In genomic region chr3:71725279-71725991, GRCh38 we compare ENCODE assay signal across 8 cellular contexts. TPM values are rescaled to one million over a fixed set of nuclear protein-coding genes. Genes with fewer than 3 reads are reported as not detected.
DNase-seq lines count a peak whose midpoint lies in the region; ATAC-seq and TF ChIP-seq lines count a peak whose summit lies in the region.

Gene EIF4E3 (minus strand): TSS chr3:71725402. CDS start chr3:71725367, 35 bp downstream.

- H3K9me3 ChIP-seq in liver (ENCODE audit: control insufficient read depth in 4 of 4, low read length in 3 of 4): no peaks in the 10 kb centered on the region

- peak; percentile 32 for ATAC-seq in HG03175 (IDR thresholded peaks at IDR 0.05; ENCODE audit: unreplicated experiment)

- H3K27me3 ChIP-seq in liver (ENCODE audit: control insufficient read depth in 4 of 4, insufficient read depth in 4 of 4, low read length in 3 of 4): no peaks in the 10 kb centered on the region

- TF ChIP-seq RAD21 in liver (IDR thresholded peaks at IDR 0.05): no peak

- peak within 1 kb of the TSS; percentile 64 for H3K4me3 ChIP-seq in WI38 (ENCODE audit: low read depth, low read length)
- peak within 1 kb of the TSS; percentile 99 for H3K4me3 ChIP-seq in coronary artery
- peak within 1 kb of the TSS; percentile 77 to 87 (median 87) for H3K4me3 ChIP-seq in liver (ENCODE audit: low read depth in 1 of 3, low read length in 3 of 3)

- 4% methylated on average over 77 of the region's 77 CpGs for WGBS in liver

- DNase-seq in activated T-cell treated with anti-CD3 and anti-CD28 coated beads for 1 hour (ENCODE audit: low read depth) (peak; percentile 16), activated T-cell treated with anti-CD3 and anti-CD28 coated beads for 4 hours (no peak), coronary artery (ENCODE audit: low spot score) (peak; percentile 79), NCI-H1048 (lab: John Stamatoyannopoulos, UW) (no peak)
- DNase-seq in stimulated activated CD8-positive, alpha-beta memory T cell treated with anti-CD3 and anti-CD28 coated beads, Interleukin-12 subunit alpha, Interleukin-12 subunit beta, amount 100 ng/mL, for 4 hours (ENCODE audit: low read depth): peak; percentile 25

- TF ChIP-seq CTCF in WI38 (IDR thresholded peaks at IDR 0.05; ENCODE audit: low read depth, low read length) (no peak), coronary artery (IDR thresholded peaks at IDR 0.05) (no peak), liver (IDR thresholded peaks at IDR 0.05; ENCODE audit: low read depth, low read length, missing input control) (no peak)

- H3K4me1 ChIP-seq in liver (ENCODE audit: control insufficient read depth in 4 of 4, insufficient read depth in 4 of 4, low read length in 3 of 4): peaks cover 0 to 23% (median 13%) of the 10 kb centered on the region in 4 donors

- peak within 1 kb of the TSS; percentile 62 to 78 for H3K9ac ChIP-seq in liver (ENCODE audit: low read depth in 1 of 2, low read length in 2 of 2)

- H3K36me3 ChIP-seq in liver (ENCODE audit: control insufficient read depth in 4 of 4, insufficient read depth in 3 of 4, low read depth in 1 of 4, low read length in 3 of 4): no peaks in the 10 kb centered on the region

- H3K27ac ChIP-seq in coronary artery (peak within 1 kb of the TSS; percentile 73 to 90), liver (ENCODE audit: low read depth in 1 of 2, low read length in 2 of 2) (peak within 1 kb of the TSS; percentile 52 to 70)

TF ChIP-seq in liver, 16 proteins besides CTCF, POLR2A, EP300 and RAD21:
- TF ChIP-seq HNF4A (conservative IDR thresholded peaks at IDR 0.05): no peak
- TF ChIP-seq REST (IDR thresholded peaks at IDR 0.05): no peak
- no peak for TF ChIP-seq SP1 (IDR thresholded peaks at IDR 0.05)
- no peak for TF ChIP-seq GABPA (IDR thresholded peaks at IDR 0.05 in 1 of 2, conservative IDR thresholded peaks at IDR 0.05 in 1 of 2)

RNA-seq across cellular contexts. Expression of gene EIF4E3, which starts in this region (rescaled TPM):
- 1 to 10 TPM; 1.5 to 3.7 TPM for total RNA-seq in liver
- 1 to 10 TPM; 1.1 to 4.0 TPM for polyA plus RNA-seq in liver

Comparison
In these comparisons a context has a peak if more than half of its experiments do, and no peak if none do; other contexts are left out.
1. DNase-seq: peak in activated T-cell treated with anti-CD3 and anti-CD28 coated beads for 1 hour (single experiment), coronary artery (single experiment) and stimulated activated CD8-positive, alpha-beta memory T cell treated with anti-CD3 and anti-CD28 coated beads, Interleukin-12 subunit alpha, Interleukin-12 subunit beta, amount 100 ng/mL, for 4 hours (single experiment); none in activated T-cell treated with anti-CD3 and anti-CD28 coated beads for 4 hours (single experiment) and NCI-H1048 (single experiment).
2. Peak in every context shown above with its lines, with median percentiles within 50 percentile points of each other: H3K4me3 ChIP-seq.